Comparison of ENCODE assay signal across 8 cellular contexts in the genomic region with DNA sequence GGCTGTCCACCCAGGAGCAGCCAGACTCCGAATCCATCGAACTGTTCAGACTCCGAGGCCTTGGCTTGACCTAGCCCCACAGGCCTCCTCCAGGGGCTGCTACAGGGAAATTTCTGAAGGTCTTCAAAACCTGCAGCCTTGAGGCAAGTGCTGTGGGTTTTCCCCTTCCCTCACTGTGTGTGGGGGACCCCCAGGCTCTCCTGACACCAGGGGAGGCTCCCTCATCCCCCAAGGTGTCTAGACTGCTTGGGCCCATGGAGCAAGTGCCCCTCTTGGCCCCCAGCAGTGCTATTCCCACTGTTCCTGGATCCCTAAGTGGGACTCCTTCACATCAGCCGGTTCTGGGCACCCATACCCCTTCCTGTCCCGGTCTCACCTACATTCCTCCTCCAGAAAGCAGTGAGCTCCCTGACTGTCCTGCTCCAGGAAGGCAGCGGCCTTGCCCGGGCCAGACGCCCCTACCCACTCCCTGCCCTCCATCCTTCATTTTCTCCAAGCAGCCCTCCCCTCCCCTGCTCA. TPM values are rescaled to one million over a fixed set of nuclear protein-coding genes. Genes with fewer than 3 reads are reported as not detected.
DNase-seq lines count a peak whose midpoint lies in the region; ATAC-seq and TF ChIP-seq lines count a peak whose summit lies in the region.

No MANE protein-coding gene starts in this region.

- H3K9me3 ChIP-seq in ES-I3 (ENCODE audit: control insufficient read depth, insufficient read depth, low read length) (no peaks in the 10 kb centered on the region), SU-DHL-6 (ENCODE audit: insufficient read depth, low read length) (no peaks in the 10 kb centered on the region), psoas muscle (no peaks in the 10 kb centered on the region)

- no peaks in the 10 kb centered on the region for H3K27me3 ChIP-seq in SU-DHL-6 (ENCODE audit: low read length)
- no peaks in the 10 kb centered on the region for H3K27me3 ChIP-seq in psoas muscle (ENCODE audit: insufficient read depth in 3 of 3, low read length in 2 of 3)

- H3K4me3 ChIP-seq in SU-DHL-6 (ENCODE audit: insufficient read depth, low read length, poor library complexity, severe bottlenecking) (peak overlapping the region; percentile 55), fibroblast of mammary gland (ENCODE audit: control insufficient read depth, low read depth, low read length) (peak overlapping the region; percentile 63), psoas muscle (peak overlapping the region; percentile 78)

- no peaks in the 10 kb centered on the region for H3K79me2 ChIP-seq in SU-DHL-6 (ENCODE audit: insufficient read depth, low read length)

- H3K27ac ChIP-seq in SU-DHL-6 (ENCODE audit: low read depth, low read length), result no peak overlapping the region
- H3K27ac ChIP-seq in psoas muscle, result peak overlapping the region; percentile 67

- intact Hi-C loops in psoas muscle (cut with DNase I), result no loop called here

- peak in 1 of 4 donors; percentile 21 for ATAC-seq in psoas muscle
- no peak for ATAC-seq in HG02610 (IDR thresholded peaks at IDR 0.05; ENCODE audit: unreplicated experiment)

- H3K9ac ChIP-seq in ES-I3 (ENCODE audit: low read depth, low read length), result peak overlapping the region; percentile 71
- peak overlapping the region; percentile 52 for H3K9ac ChIP-seq in SU-DHL-6 (ENCODE audit: low read length)

- H4K20me1 ChIP-seq in SU-DHL-6 (ENCODE audit: low read depth, low read length), result no peaks in the 10 kb centered on the region

- H3F3A ChIP-seq in SU-DHL-6 (ENCODE audit: insufficient read depth), result no peaks in the 10 kb centered on the region

- no peaks in the 10 kb centered on the region for H3K36me3 ChIP-seq in ES-I3 (ENCODE audit: insufficient read depth, low read length)
- no peaks in the 10 kb centered on the region for H3K36me3 ChIP-seq in SU-DHL-6 (ENCODE audit: low read length)
- H3K36me3 ChIP-seq in psoas muscle (ENCODE audit: insufficient read depth in 1 of 2, low read depth in 1 of 2), result no peaks in the 10 kb centered on the region

- 46 to 65% (median 51%) methylated on average over 8 of the region's 8 CpGs for WGBS in psoas muscle, 3 donors

- H3K9me2 ChIP-seq in SU-DHL-6 (replicated peaks; ENCODE audit: insufficient read depth, low read length), result no peaks in the 10 kb centered on the region

- H2AFZ ChIP-seq in SU-DHL-6 (ENCODE audit: low read depth, low read length, severe bottlenecking), result peak overlapping the region; percentile 71

- TF ChIP-seq CTCF in SU-DHL-6 (IDR thresholded peaks at IDR 0.05; ENCODE audit: insufficient read depth, low read length, poor library complexity, severe bottlenecking), result no peak
- no peak for TF ChIP-seq CTCF in fibroblast of mammary gland (conservative IDR thresholded peaks at IDR 0.05; ENCODE audit: control insufficient read depth, insufficient read depth, low read depth, low read length)
- no peak for TF ChIP-seq CTCF in psoas muscle (IDR thresholded peaks at IDR 0.05)

- H3K4me1 ChIP-seq in ES-I3 (ENCODE audit: insufficient read depth, low read length) (peaks cover 23% of the 10 kb centered on the region), psoas muscle (peaks cover 17% of the 10 kb centered on the region)

- H3K4me2 ChIP-seq in SU-DHL-6 (ENCODE audit: low read depth, low read length, poor library complexity, severe bottlenecking), result peak overlapping the region; percentile 67

- DNase-seq in fibroblast of mammary gland (ENCODE audit: low read depth) (no peak), psoas muscle (peak in 1 of 2 donors; percentile 45), inferior parietal cortex (ENCODE audit: extremely low spot score) (no peak), cerebellum (ENCODE audit: low spot score) (no peak), NCI-H524 (lab: John Stamatoyannopoulos, UW) (no peak)

RNA-seq across cellular contexts. Expression of a gene that starts 0.8 kb away (rescaled TPM):
- total RNA-seq in psoas muscle (1 to 10 TPM; 2.2 to 3.7 (median 2.6) TPM), cerebellum (6.4 TPM)
- polyA plus RNA-seq in psoas muscle, result 1 to 10 TPM; 2.1 to 2.9 (median 2.2) TPM

RNA-seq across cellular contexts. Expression of a gene that starts 15.4 kb away (rescaled TPM):
- total RNA-seq in psoas muscle (under 1 TPM in 2 of 4 donors, not detected in 2; 0.26 to 0.47 TPM), cerebellum (1.9 TPM)
- polyA plus RNA-seq in psoas muscle, result under 1 TPM; 0.05 to 0.13 (median 0.07) TPM

RNA-seq across cellular contexts. Expression of a gene that starts 31.5 kb away (rescaled TPM):
- 10 to 100 TPM; 10.1 to 29.2 (median 16.6) TPM for total RNA-seq in psoas muscle
- 10 to 100 TPM in 2 of 3 donors, 1 to 10 TPM in 1; 7.6 to 24.8 (median 14.3) TPM for polyA plus RNA-seq in psoas muscle
- 281 TPM for total RNA-seq in cerebellum

RNA-seq across cellular contexts. Expression of a gene that starts 54.9 kb away (rescaled TPM):
- 100 to 1,000 TPM in 1 of 4 donors, 10 to 100 TPM in 3; 85.2 to 112 (median 94.1) TPM for total RNA-seq in psoas muscle
- polyA plus RNA-seq in psoas muscle, result 100 to 1,000 TPM in 2 of 3 donors, 10 to 100 TPM in 1; 99.2 to 135 (median 110) TPM
- 39.0 TPM for total RNA-seq in cerebellum
